In the genomic region with DNA sequence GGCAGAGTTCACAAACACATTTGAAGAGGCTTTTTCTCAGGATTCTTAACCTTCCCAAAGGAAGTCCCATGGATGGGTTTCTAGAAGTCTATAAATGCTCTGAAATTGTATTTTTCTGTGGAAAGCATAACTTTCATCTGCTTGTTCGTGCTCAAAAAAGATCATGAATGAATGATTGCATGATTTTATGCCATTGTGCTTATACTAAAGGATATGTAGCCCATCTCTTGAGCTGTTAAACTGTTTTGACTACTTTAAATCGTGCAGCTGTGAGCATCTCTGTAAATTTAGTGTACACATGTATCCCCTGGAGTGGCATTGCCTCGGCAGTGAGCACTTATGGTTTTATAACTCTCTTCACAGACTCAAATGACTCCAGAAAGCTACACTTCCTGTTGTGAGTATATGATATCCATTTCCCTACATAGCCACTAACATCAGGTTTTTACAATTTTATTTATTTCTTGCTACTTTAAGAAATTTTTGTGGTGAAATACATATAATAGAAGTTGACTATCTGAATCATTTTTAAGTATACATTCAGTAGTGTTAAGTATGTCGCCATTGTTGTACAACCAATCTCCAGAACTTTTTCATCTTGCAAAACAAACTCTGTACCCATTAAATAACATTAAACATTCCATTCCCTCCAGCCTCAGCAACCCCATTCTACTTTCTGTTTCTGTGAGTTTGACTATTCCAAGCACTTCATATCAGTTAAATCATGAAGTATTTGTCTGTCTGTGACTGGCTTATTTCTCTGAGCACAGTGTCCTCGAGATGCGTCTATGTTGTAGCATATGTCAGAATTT, we compare ENCODE assay signal across 8 cellular contexts. TPM values are rescaled to one million over a fixed set of nuclear protein-coding genes. Genes with fewer than 3 reads are reported as not detected.
A peak's percentile ranks its signal among the peaks of the same experiment; 100 is the strongest.
DNase-seq lines count a peak whose midpoint lies in the region; ATAC-seq and TF ChIP-seq lines count a peak whose summit lies in the region.

No MANE protein-coding gene starts in this region.

- H3K9me3 ChIP-seq in OCI-LY3 (ENCODE audit: insufficient read depth, low read length), result no peaks in the 10 kb centered on the region

- H2AFZ ChIP-seq in OCI-LY3 (ENCODE audit: low read depth, low read length), result no peak overlapping the region

- intact Hi-C loops in dorsolateral prefrontal cortex (cut with DNase I), result no loop called here

- H3K27me3 ChIP-seq in OCI-LY3 (ENCODE audit: low read depth, low read length) (no peaks in the 10 kb centered on the region), dorsolateral prefrontal cortex (no peaks in the 10 kb centered on the region)

- H3K4me3 ChIP-seq in OCI-LY3 (ENCODE audit: low read length), result peak overlapping the region; percentile 10
- peak overlapping the region in 56 of 59 donors; percentile 3 to 90 (median 70) for H3K4me3 ChIP-seq in dorsolateral prefrontal cortex

- peaks cover 97% of the 10 kb centered on the region for H4K20me1 ChIP-seq in OCI-LY3 (ENCODE audit: insufficient read depth, low read length)

- peaks cover 66% of the 10 kb centered on the region for H3K36me3 Mint-ChIP-seq in osteocyte (ENCODE audit: unreplicated experiment)

- TF ChIP-seq CTCF in OCI-LY3 (IDR thresholded peaks at IDR 0.05; ENCODE audit: low read depth, low read length) (no peak), dorsolateral prefrontal cortex (IDR thresholded peaks at IDR 0.05 in 54 of 56, conservative IDR thresholded peaks at IDR 0.05 in 2 of 56; ENCODE audit: low read depth in 1 of 56, partially characterized antibody in 56 of 56) (no peak), osteocyte (IDR thresholded peaks at IDR 0.05) (no peak)

- peak overlapping the region; percentile 99 for H3K27ac Mint-ChIP-seq in osteocyte (ENCODE audit: unreplicated experiment)

- H3K4me3 Mint-ChIP-seq in osteocyte (ENCODE audit: unreplicated experiment), result peak overlapping the region; percentile 98

- ATAC-seq in HG03378 (IDR thresholded peaks at IDR 0.05; ENCODE audit: unreplicated experiment), result no peak

- H3K4me1 ChIP-seq in OCI-LY3 (ENCODE audit: low read length), result peaks cover 59% of the 10 kb centered on the region

- DNase-seq in Caki2 (ENCODE audit: low read depth) (peak; percentile 50), dorsolateral prefrontal cortex (peak in 1 of 10 donors; percentile 2), osteocyte (ENCODE audit: extremely low spot score, unreplicated experiment) (no peak), NCI-H1105 treated with DMSO at 0.1 percent for 48 hours (lab: John Stamatoyannopoulos, UW) (no peak), kidney glomerular epithelial cell (lab: John Stamatoyannopoulos, UW) (no peak), iPS-NIHi11 (ENCODE audit: low spot score) (no peak)

- no peaks in the 10 kb centered on the region for H3K9me3 Mint-ChIP-seq in osteocyte (ENCODE audit: unreplicated experiment)

- peaks cover 73% of the 10 kb centered on the region for H3K36me3 ChIP-seq in OCI-LY3 (replicated peaks; ENCODE audit: low read depth, low read length)

- in situ Hi-C loops in Caki2 (cut with HindIII; ENCODE audit: low pct_unique_long_range_greater_than_20kb, low sequenced_read_pairs), result no loop called here

- H3K4me1 Mint-ChIP-seq in osteocyte (ENCODE audit: unreplicated experiment), result peaks cover 93% of the 10 kb centered on the region

- H3K27me3 Mint-ChIP-seq in osteocyte (ENCODE audit: unreplicated experiment), result no peaks in the 10 kb centered on the region

- H3K27ac ChIP-seq in OCI-LY3 (ENCODE audit: low read length) (peak overlapping the region; percentile 26), dorsolateral prefrontal cortex (peak overlapping the region in 58 of 59 donors; percentile 2 to 100 (median 100))

- peak overlapping the region; percentile 10; the same call in 1 of the 2 replicates for H3K9ac ChIP-seq in OCI-LY3 (ENCODE audit: low read length)

- H3K79me2 ChIP-seq in OCI-LY3 (ENCODE audit: low read length), result peaks cover 90% of the 10 kb centered on the region

- H3K4me2 ChIP-seq in OCI-LY3 (ENCODE audit: low read length), result peak overlapping the region; percentile 92

RNA-seq across cellular contexts. Expression of a gene that starts 8.0 kb away (rescaled TPM):
- total RNA-seq in Caki2 (2014; rRNA removed; shearing (Covaris generic); ENCODE audit: low replicate concordance), result 2.3 and 8.7 TPM in 2 replicates
- total RNA-seq in dorsolateral prefrontal cortex (1,000 to 10,000 TPM in 5 of 120 experiments, 100 to 1,000 TPM in 115; 106 to 1,508 (median 405) TPM), osteocyte (300 and 534 TPM in 2 replicates)

RNA-seq across cellular contexts. Expression of a gene that starts 44.2 kb away (rescaled TPM):
- total RNA-seq in Caki2 (2014; rRNA removed; shearing (Covaris generic); ENCODE audit: low replicate concordance), result 24.8 and 35.5 TPM in 2 replicates
- 10 to 100 TPM; 14.1 to 50.3 (median 21.7) TPM for total RNA-seq in dorsolateral prefrontal cortex
- 62.8 and 65.8 TPM in 2 replicates for total RNA-seq in osteocyte

RNA-seq across cellular contexts. Expression of a gene that starts 48.2 kb away (rescaled TPM):
- total RNA-seq in Caki2 (2014; rRNA removed; shearing (Covaris generic); ENCODE audit: low replicate concordance), result 1.1 and 2.3 TPM in 2 replicates
- 10 to 100 TPM in 51 of 120 experiments, 1 to 10 TPM in 69; 3.6 to 18.2 (median 9.0) TPM for total RNA-seq in dorsolateral prefrontal cortex
- 9.9 and 10.8 TPM in 2 replicates for total RNA-seq in osteocyte

Comparison
In these comparisons a context has a peak if more than half of its experiments do, and no peak if none do; other contexts are left out.
1. RNA of a gene that starts 8.0 kb away (total RNA-seq): 300 to 534 TPM in osteocyte and 106 to 1,508 TPM in dorsolateral prefrontal cortex; 2.3 to 8.7 TPM in Caki2; every median in the first group is over 10 times any median in the second.